24 cellular contexts compared by ENCODE assay signal in the genomic region with DNA sequence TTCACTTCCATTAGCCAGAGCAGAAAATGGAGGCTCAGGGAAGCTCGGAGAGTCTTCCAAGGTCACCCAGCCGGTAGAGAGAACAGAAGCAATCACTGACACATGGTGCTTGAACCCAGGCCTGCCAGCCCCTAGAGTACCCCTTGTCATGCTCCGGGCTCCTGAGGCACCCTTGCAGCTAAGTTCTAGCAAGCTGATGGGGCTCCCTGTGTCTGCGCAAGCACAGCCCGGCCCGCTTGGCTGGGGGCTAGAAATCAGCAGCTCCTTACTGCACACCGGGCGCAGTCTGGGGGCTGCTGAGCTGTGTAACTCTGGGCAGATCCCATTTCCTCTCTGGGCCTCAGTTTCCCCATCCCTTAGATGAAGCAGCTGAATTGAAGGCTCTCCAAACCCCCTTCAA.
"Had no signal": no experiment of that assay in that cellular context is flagged by ENCODE, and none has a peak within 500 bp of the region (broad histone marks: within the 10 kb centered on the region; RNA-seq: fewer than 3 reads in every experiment).

No MANE protein-coding gene starts in this region.

- H3K4me3 ChIP-seq: colonic mucosa, coronary artery, dorsolateral prefrontal cortex, esophagus muscularis mucosa, esophagus squamous epithelium, gastrocnemius medialis, gastroesophageal sphincter, heart left ventricle, heart right ventricle had no signal

- H3K9me3 ChIP-seq: colonic mucosa, gastrocnemius medialis, gastroesophageal sphincter had no signal

- DNase-seq: colonic mucosa; cortex of kidney; dermis blood vessel endothelial cell; dorsolateral prefrontal cortex; effector CD4-positive, alpha-beta T cell; effector CD8-positive, alpha-beta T cell; effector memory CD4-positive, alpha-beta T cell; effector memory CD8-positive, alpha-beta T cell; endodermal cell; erythroblast; esophagus squamous epithelium; foreskin fibroblast; foreskin keratinocyte; foreskin melanocyte; gastrocnemius medialis; glutamatergic neuron; head of caudate nucleus; heart left ventricle; heart right ventricle had no signal

- H3K27me3 ChIP-seq: colonic mucosa, dorsolateral prefrontal cortex, esophagus muscularis mucosa, esophagus squamous epithelium, foreskin keratinocyte, gastrocnemius medialis, gastroesophageal sphincter, heart left ventricle had no signal

- ATAC-seq: effector memory CD8-positive, alpha-beta T cell; esophagus mucosa; foreskin keratinocyte; gastrocnemius medialis; gastroesophageal sphincter; heart left ventricle; heart right ventricle had no signal

- H3K27ac ChIP-seq: colonic mucosa, coronary artery, dorsolateral prefrontal cortex, epithelial cell of prostate, esophagus muscularis mucosa, esophagus squamous epithelium, foreskin keratinocyte, gastrocnemius medialis, gastroesophageal sphincter, heart left ventricle, heart right ventricle had no signal

- H3K36me3 ChIP-seq: colonic mucosa, esophagus squamous epithelium, gastrocnemius medialis, heart left ventricle, heart right ventricle had no signal

- H3K4me1 ChIP-seq: colonic mucosa, esophagus squamous epithelium, foreskin keratinocyte, gastrocnemius medialis, gastroesophageal sphincter, heart left ventricle, heart right ventricle had no signal
